ENCODE assay signal across 24 cellular contexts in genomic region chr11:90493379-90493778, GRCh38.
"Had no signal": no experiment of that assay in that cellular context is flagged by ENCODE, and none has a peak within 500 bp of the region (broad histone marks: within the 10 kb centered on the region; RNA-seq: fewer than 3 reads in every experiment).

No MANE protein-coding gene starts in this region.

- ATAC-seq: foreskin keratinocyte, left colon, left ventricle myocardium superior, psoas muscle, sciatic nerve had no signal

- H3K27me3 ChIP-seq: colonic mucosa, foreskin keratinocyte, hepatocyte, spleen, stomach had no signal

- H3K36me3 ChIP-seq: colonic mucosa, spleen, stomach, thoracic aorta had no signal

- DNase-seq: colonic mucosa; dermis blood vessel endothelial cell; erythroblast; foreskin keratinocyte; head of caudate nucleus; left colon; left ventricle myocardium superior; mesenchymal stem cell; naive B cell; psoas muscle; retina; spleen; stimulated activated CD4-positive, alpha-beta T cell treated with anti-CD3 and anti-CD28 coated beads, Interleukin-15, amount 100 ng/mL, for 24 hours; stimulated activated CD4-positive, alpha-beta T cell treated with anti-CD3 and anti-CD28 coated beads, Interleukin-2, amount 100 ng/mL, for 24 hours; stimulated activated CD4-positive, alpha-beta T cell treated with anti-CD3 and anti-CD28 coated beads, Interleukin-4, amount 100 ng/mL, for 4 hours; stimulated activated naive CD4-positive, alpha-beta T cell; stomach; substantia nigra; trophoblast cell had no signal

- H2AFZ ChIP-seq: hepatocyte, parathyroid adenoma had no signal

- H3K4me3 ChIP-seq: colonic mucosa, hepatocyte, lung, psoas muscle, spleen, stomach, thoracic aorta had no signal

- H3K4me2 ChIP-seq: hepatocyte had no signal

- H3K79me2 ChIP-seq: hepatocyte, parathyroid adenoma had no signal

- H3K9ac ChIP-seq: parathyroid adenoma had no signal

- H3K4me1 ChIP-seq: colonic mucosa, foreskin keratinocyte, parathyroid adenoma, psoas muscle, spleen, stomach had no signal

- H3K27ac ChIP-seq: colonic mucosa, foreskin keratinocyte, hepatocyte, parathyroid adenoma, psoas muscle, spleen, stomach, thoracic aorta had no signal

- H3K9me3 ChIP-seq: colonic mucosa had no signal
